ENCODE assay signal across 19 cellular contexts in the genomic region with DNA sequence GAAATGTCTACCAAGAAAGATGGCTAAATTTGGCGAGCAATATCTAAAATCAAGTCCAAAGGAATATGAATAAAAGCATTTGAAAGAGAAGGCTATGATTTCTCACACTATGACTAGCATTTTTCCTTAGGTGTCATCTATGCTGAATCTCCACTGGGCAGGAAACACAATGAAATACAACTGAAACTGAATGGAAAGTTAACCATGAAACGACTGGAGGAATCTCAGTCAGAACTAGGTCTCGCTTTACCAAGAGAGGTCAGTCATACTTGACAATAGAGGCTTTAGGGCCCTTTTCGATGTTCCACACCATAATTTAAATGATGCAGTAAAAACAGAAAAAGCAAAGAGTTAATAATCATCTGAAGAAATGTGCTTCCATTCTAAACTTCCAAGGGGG.
DNase-seq lines count a peak whose midpoint lies in the region; ATAC-seq, FAIRE-seq and TF ChIP-seq lines count a peak whose summit lies in the region.
"Had no signal": no experiment of that assay in that cellular context is flagged by ENCODE, and none has a peak within 500 bp of the region (broad histone marks: within the 10 kb centered on the region; RNA-seq: fewer than 3 reads in every experiment).

No MANE protein-coding gene starts in this region.

- intact Hi-C loops in kidney (cut with DNase I) (no loop called here), gastrocnemius medialis (cut with DNase I; ENCODE audit: low total_unique reads) (no loop called here)
- intact Hi-C loops in activated naive CD4-positive, alpha-beta T cell treated with anti-CD3 and anti-CD28 coated beads for 36 hours (cut with micrococcal nuclease) = no loop called here

- H3K36me3 Mint-ChIP-seq in activated naive CD4-positive, alpha-beta T cell treated with anti-CD3 and anti-CD28 coated beads for 36 hours (ENCODE audit: low read depth) = no peaks in the 10 kb centered on the region

- H3K4me1 ChIP-seq in kidney (ENCODE audit: control insufficient read depth in 1 of 2, insufficient read depth in 1 of 2, low read depth in 1 of 2, low read length in 2 of 2) = peaks cover 7 to 17% of the 10 kb centered on the region in 2 donors
- peaks cover 24 to 64% of the 10 kb centered on the region in 2 donors for H3K4me1 ChIP-seq in gastrocnemius medialis

- in situ Hi-C loops in gastrocnemius medialis (cut with MboI; ENCODE audit: low sequenced_read_pairs in 4 of 4) = no loop called here

- no peaks in the 10 kb centered on the region for H3K27me3 ChIP-seq in gastrocnemius medialis

- no peak overlapping the region for H3K9ac ChIP-seq in kidney (ENCODE audit: low read length in 2 of 2)
- H3K9ac ChIP-seq: GM23248 had no signal

- TF ChIP-seq CTCF in kidney (IDR thresholded peaks at IDR 0.05; ENCODE audit: borderline replicate concordance, extremely low read depth, insufficient read depth) (no peak), gastrocnemius medialis (IDR thresholded peaks at IDR 0.05 in 4 of 5, conservative IDR thresholded peaks at IDR 0.05 in 1 of 5) (no peak)

- peak; percentile 56 for ATAC-seq in GM18907 (IDR thresholded peaks at IDR 0.05; ENCODE audit: unreplicated experiment)
- peak; percentile 63 for ATAC-seq in HG03354 (IDR thresholded peaks at IDR 0.05; ENCODE audit: poor library complexity, severe bottlenecking, unreplicated experiment)
- ATAC-seq in gastrocnemius medialis = no peak
- ATAC-seq in GM19455 (IDR thresholded peaks at IDR 0.05; ENCODE audit: unreplicated experiment) = no peak

- DNase-seq in kidney (no peak), gastrocnemius medialis (no peak), NCI-H1105 (lab: John Stamatoyannopoulos, UW) (no peak)
- no peak for DNase-seq in activated CD4-positive, alpha-beta T cell treated with anti-CD3 and anti-CD28 coated beads, Interleukin-2, amount 50 U/mL, for 48 hours
- DNase-seq in activated naive CD4-positive, alpha-beta T cell treated with anti-CD3 and anti-CD28 coated beads for 36 hours = no peak
- DNase-seq: C1 segment of cervical spinal cord; Calu3; CD4-positive, alpha-beta T cell; DMS 273 treated with DMSO at 0.1 percent for 48 hours; GM23248; KG1 had no signal

- H3K27me3 Mint-ChIP-seq in activated naive CD4-positive, alpha-beta T cell treated with anti-CD3 and anti-CD28 coated beads for 36 hours (ENCODE audit: low read depth) = no peaks in the 10 kb centered on the region
- H3K27me3 Mint-ChIP-seq: B cell; CD4-positive, alpha-beta T cell; IgD-negative memory B cell had no signal

- FAIRE-seq in kidney (lab: Jason Lieb, UNC) = no peak
- FAIRE-seq: GM18507, GM19239, H54 had no signal

- H3K36me3 ChIP-seq in kidney (ENCODE audit: control insufficient read depth in 1 of 2, insufficient read depth in 2 of 2, low read length in 2 of 2) (no peaks in the 10 kb centered on the region), gastrocnemius medialis (no peaks in the 10 kb centered on the region)

- H3K4me3 ChIP-seq in kidney (ENCODE audit: low read length in 2 of 2) = peak overlapping the region; percentile 5 to 15
- H3K4me3 ChIP-seq in gastrocnemius medialis = no peak overlapping the region
- H3K4me3 ChIP-seq: GM23248 had no signal

- H3K9me3 Mint-ChIP-seq in activated naive CD4-positive, alpha-beta T cell treated with anti-CD3 and anti-CD28 coated beads for 36 hours = no peaks in the 10 kb centered on the region
- H3K9me3 Mint-ChIP-seq: CD4-positive, alpha-beta T cell; IgD-negative memory B cell had no signal

- CTCF ChIA-PET in activated naive CD4-positive, alpha-beta T cell treated with anti-CD3 and anti-CD28 coated beads for 36 hours (lab: Charles Lee) = interaction anchor here (0.6 kb wide), 1 partner anchor 9 kb away, joined by 5 read pairs; no protein-coding TSS in a partner anchor

- no peaks in the 10 kb centered on the region for H3K9me3 ChIP-seq in kidney (ENCODE audit: control insufficient read depth in 1 of 2, low read length in 2 of 2)
- H3K9me3 ChIP-seq in gastrocnemius medialis = no peaks in the 10 kb centered on the region

- H3K27ac Mint-ChIP-seq in activated naive CD4-positive, alpha-beta T cell treated with anti-CD3 and anti-CD28 coated beads for 36 hours = no peak overlapping the region
- H3K27ac Mint-ChIP-seq: B cell; CD4-positive, alpha-beta T cell; IgD-negative memory B cell had no signal

- no peak for TF ChIP-seq POLR2A in gastrocnemius medialis (IDR thresholded peaks at IDR 0.05)

- H3K27ac ChIP-seq in kidney (ENCODE audit: low read depth in 2 of 2, low read length in 2 of 2) = peak overlapping the region in 1 of 2 donors; percentile 17
- H3K27ac ChIP-seq in gastrocnemius medialis = peak overlapping the region; percentile 32 to 93 (median 61)
- H3K27ac ChIP-seq: GM23248 had no signal

- no peak overlapping the region for H3K4me3 Mint-ChIP-seq in activated naive CD4-positive, alpha-beta T cell treated with anti-CD3 and anti-CD28 coated beads for 36 hours
- H3K4me3 Mint-ChIP-seq: B cell; CD4-positive, alpha-beta T cell; IgD-negative memory B cell had no signal

- no peaks in the 10 kb centered on the region for H3K4me1 Mint-ChIP-seq in activated naive CD4-positive, alpha-beta T cell treated with anti-CD3 and anti-CD28 coated beads for 36 hours (ENCODE audit: low read depth)

Comparison
In these comparisons a context has a peak if more than half of its experiments do, and no peak if none do; other contexts are left out.
1. ATAC-seq: peak in GM18907 (single experiment) and HG03354 (single experiment); none in gastrocnemius medialis (0 of 2) and GM19455 (single experiment).
2. H3K4me3 ChIP-seq: peak in kidney (2 of 2); none in gastrocnemius medialis (0 of 4).